ENCODE assay signal across 20 cellular contexts in genomic region chr20:16083639-16084280, GRCh38.
"Had no signal": no experiment of that assay in that cellular context is flagged by ENCODE, and none has a peak within 500 bp of the region (broad histone marks: within the 10 kb centered on the region; RNA-seq: fewer than 3 reads in every experiment).

No MANE protein-coding gene starts in this region.

- DNase-seq: activated CD4-positive, alpha-beta memory T cell treated with anti-CD3 and anti-CD28 coated beads for 36 hours; activated CD4-positive, alpha-beta T cell treated with anti-CD3 and anti-CD28 coated beads for 48 hours; activated CD4-positive, CD25-positive, alpha-beta regulatory T cell; activated effector memory CD4-positive, alpha-beta T cell treated with Interleukin-2 at 50 U/mL for 16 hours; activated naive CD4-positive, alpha-beta T cell treated with anti-CD3 and anti-CD28 coated beads, Interleukin-2, amount 10 ng/mL, durations not matched to agents 7 days and 5 days; activated T-cell treated with anti-CD3 and anti-CD28 coated beads, Interleukin-2, amount 50 U/mL, for 48 hours; amygdala; cerebellar nuclear complex; heart left ventricle; ovary; spleen; stimulated activated CD4-positive, alpha-beta T cell treated with anti-CD3 and anti-CD28 coated beads, Interleukin-4, amount 100 ng/mL, for 24 hours; stomach; T1000 had no signal

- ATAC-seq: heart left ventricle had no signal

- H3K27ac Mint-ChIP-seq: activated CD4-positive, alpha-beta memory T cell treated with anti-CD3 and anti-CD28 coated beads for 36 hours; activated naive CD4-positive, alpha-beta T cell treated with anti-CD3 and anti-CD28 coated beads, Interleukin-2, amount 10 ng/mL, durations not matched to agents 7 days and 5 days; nephron had no signal

- H3K4me3 Mint-ChIP-seq: activated CD4-positive, alpha-beta memory T cell treated with anti-CD3 and anti-CD28 coated beads for 36 hours; activated naive CD4-positive, alpha-beta T cell treated with anti-CD3 and anti-CD28 coated beads, Interleukin-2, amount 10 ng/mL, durations not matched to agents 7 days and 5 days; nephron had no signal

- H3K36me3 ChIP-seq: heart left ventricle, neutrophil, ovary, prostate gland, spleen, stomach, suprapubic skin, tibial nerve had no signal

- H3K9me3 ChIP-seq: neutrophil, ovary, prostate gland, stomach, suprapubic skin had no signal

- H3K4me1 ChIP-seq: heart left ventricle, prostate gland, stomach, suprapubic skin had no signal

- H3K4me3 ChIP-seq: heart left ventricle, ovary, prostate gland, spleen, stomach, suprapubic skin, tibial nerve had no signal

- H3K36me3 Mint-ChIP-seq: activated CD4-positive, alpha-beta memory T cell treated with anti-CD3 and anti-CD28 coated beads for 36 hours; activated naive CD4-positive, alpha-beta T cell treated with anti-CD3 and anti-CD28 coated beads, Interleukin-2, amount 10 ng/mL, durations not matched to agents 7 days and 5 days had no signal

- H3K4me1 Mint-ChIP-seq: activated naive CD4-positive, alpha-beta T cell treated with anti-CD3 and anti-CD28 coated beads, Interleukin-2, amount 10 ng/mL, durations not matched to agents 7 days and 5 days had no signal

- H3K27ac ChIP-seq: epithelial cell of prostate, heart left ventricle, neutrophil, ovary, prostate gland, stomach, suprapubic skin, tibial nerve had no signal

- H3K27me3 ChIP-seq: neutrophil, ovary, spleen, stomach, suprapubic skin, tibial nerve had no signal

- H3K27me3 Mint-ChIP-seq: activated CD4-positive, alpha-beta memory T cell treated with anti-CD3 and anti-CD28 coated beads for 36 hours; activated naive CD4-positive, alpha-beta T cell treated with anti-CD3 and anti-CD28 coated beads, Interleukin-2, amount 10 ng/mL, durations not matched to agents 7 days and 5 days had no signal
